ENCODE assay signal across 8 cellular contexts in the genomic region with DNA sequence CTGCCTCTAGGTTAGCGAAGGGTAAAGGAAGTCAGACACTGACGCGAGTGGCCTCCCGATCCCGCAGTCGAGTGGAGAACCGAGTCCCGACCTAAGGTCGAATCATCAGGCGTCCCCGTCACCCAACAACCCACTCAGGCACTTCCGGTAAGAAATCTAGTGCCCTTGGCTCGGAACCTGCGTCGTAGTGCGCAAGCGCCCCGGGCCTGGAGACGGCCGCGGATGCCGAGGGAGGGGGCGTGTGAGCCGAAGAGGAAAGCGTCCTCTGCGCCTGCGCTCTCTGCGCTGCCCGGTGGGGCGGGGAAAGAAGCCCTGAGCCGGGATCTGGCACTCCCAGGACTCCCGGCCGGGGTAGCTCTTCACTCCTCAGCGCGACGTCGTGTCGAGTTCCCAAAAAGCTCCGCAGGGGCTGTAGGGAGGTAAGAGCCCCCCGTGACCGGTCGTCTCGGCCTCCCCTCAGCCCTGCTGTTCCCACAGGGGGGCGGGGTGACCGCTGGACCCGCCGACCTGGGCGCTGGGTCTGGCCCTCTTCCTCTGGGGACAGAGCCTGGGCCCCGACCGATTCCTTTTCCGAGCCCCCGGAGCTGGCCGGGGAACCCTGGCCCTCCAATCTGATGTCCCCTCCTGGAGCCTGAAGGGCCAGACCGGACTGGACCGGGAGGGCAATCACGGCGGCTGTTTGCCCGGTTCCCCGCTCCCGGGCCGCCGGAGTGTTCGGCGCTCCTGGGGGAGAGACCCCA. TPM values are rescaled to one million over a fixed set of nuclear protein-coding genes. Genes with fewer than 3 reads are reported as not detected.
DNase-seq lines count a peak whose midpoint lies in the region; ATAC-seq and TF ChIP-seq lines count a peak whose summit lies in the region.

A gene (plus strand): TSS at position 330 of the 740 bp plus-strand sequence. CDS start 26,084 bp downstream, outside the sequence.

- H3K9me3 Mint-ChIP-seq in CD14-positive monocyte, result peaks cover 0 to 2% (median 0%) of the 10 kb centered on the region in 7 donors

- peaks cover 40% of the 10 kb centered on the region for H3K4me1 Mint-ChIP-seq in CD14-positive monocyte

- intact Hi-C loops in CD14-positive monocyte (cut with micrococcal nuclease), result loop anchor here (5.0 to 10.0 kb wide), 4 partner anchors 151 to 793 kb away; a partner anchor contains a TSS
- intact Hi-C loops in dorsolateral prefrontal cortex (cut with DNase I), result loop anchor here (2.0 to 5.0 kb wide), 7 partner anchors 35 to 316 kb away; a partner anchor contains a TSS

- peaks cover 2 to 36% (median 21%) of the 10 kb centered on the region in 4 donors for H3K4me1 ChIP-seq in liver (ENCODE audit: control insufficient read depth in 4 of 4, insufficient read depth in 4 of 4, low read length in 3 of 4)

- H3K27ac Mint-ChIP-seq in CD14-positive monocyte, result peak within 1 kb of the TSS; percentile 97 to 100 (median 99)

- peaks cover 13 to 16% of the 10 kb centered on the region in 2 donors for H3K36me3 Mint-ChIP-seq in CD14-positive monocyte

- H3K4me3 ChIP-seq in dorsolateral prefrontal cortex (peak within 1 kb of the TSS; percentile 63 to 100 (median 92)), liver (ENCODE audit: low read depth in 1 of 3, low read length in 3 of 3) (peak within 1 kb of the TSS; percentile 91 to 98 (median 92))

- H3K27me3 ChIP-seq in dorsolateral prefrontal cortex, result no peaks in the 10 kb centered on the region
- H3K27me3 ChIP-seq in liver (ENCODE audit: control insufficient read depth in 4 of 4, insufficient read depth in 4 of 4, low read length in 3 of 4), result no peaks in the 10 kb centered on the region

- whole genome bisulfite sequencing in liver, result under 1% methylated on average over 64 of the region's 64 CpGs

- peak; percentile 89 for ATAC-seq in GM19397 (IDR thresholded peaks at IDR 0.05; ENCODE audit: unreplicated experiment)
- peak; percentile 90 for ATAC-seq in HG03571 (IDR thresholded peaks at IDR 0.05; ENCODE audit: unreplicated experiment)

- H3K27me3 Mint-ChIP-seq in CD14-positive monocyte (ENCODE audit: low read depth in 3 of 3), result peaks cover 0 to 2% (median 0%) of the 10 kb centered on the region in 3 donors

- no peaks in the 10 kb centered on the region for H3K36me3 ChIP-seq in liver (ENCODE audit: control insufficient read depth in 4 of 4, insufficient read depth in 3 of 4, low read depth in 1 of 4, low read length in 3 of 4)

- H3K27ac ChIP-seq in dorsolateral prefrontal cortex, result peak within 1 kb of the TSS; percentile 88 to 100 (median 99)
- H3K27ac ChIP-seq in liver (ENCODE audit: low read depth in 1 of 2, low read length in 2 of 2), result peak within 1 kb of the TSS; percentile 87 to 92

- peak within 1 kb of the TSS; percentile 70 to 97 for H3K9ac ChIP-seq in liver (ENCODE audit: low read depth in 1 of 2, low read length in 2 of 2)

- TF ChIP-seq CTCF in CD14-positive monocyte (IDR thresholded peaks at IDR 0.05), result peak; percentile 46
- peak in 25 of 56 donors; percentile 4 to 52 (median 31) for TF ChIP-seq CTCF in dorsolateral prefrontal cortex (IDR thresholded peaks at IDR 0.05 in 54 of 56, conservative IDR thresholded peaks at IDR 0.05 in 2 of 56; ENCODE audit: low read depth in 1 of 56, partially characterized antibody in 56 of 56)
- TF ChIP-seq CTCF in liver (IDR thresholded peaks at IDR 0.05; ENCODE audit: low read depth, low read length, missing input control), result peak; percentile 30

- peak within 1 kb of the TSS; percentile 90 to 94 for H3K4me3 Mint-ChIP-seq in CD14-positive monocyte

- DNase-seq in CD14-positive monocyte (ENCODE audit: low spot score), result peak; percentile 98
- peak; percentile 97 for DNase-seq in NCI-H774 (lab: John Stamatoyannopoulos, UW)
- peak; percentile 97 to 98 for DNase-seq in activated CD4-positive, alpha-beta T cell treated with anti-CD3 and anti-CD28 coated beads, Interleukin-2, amount 50 U/mL, for 48 hours
- DNase-seq in dorsolateral prefrontal cortex, result peak; percentile 95 to 98 (median 98)
- peak; percentile 97 for DNase-seq in stimulated activated CD4-positive, alpha-beta T cell treated with anti-CD3 and anti-CD28 coated beads, Interleukin-4, amount 100 ng/mL, for 24 hours

- TF ChIP-seq RAD21 in liver (IDR thresholded peaks at IDR 0.05), result no peak

- H3K9me3 ChIP-seq in liver (ENCODE audit: control insufficient read depth in 4 of 4, low read length in 3 of 4), result no peaks in the 10 kb centered on the region

TF ChIP-seq in liver, 16 proteins besides CTCF, POLR2A, EP300 and RAD21:
- TF ChIP-seq FOXA1 (IDR thresholded peaks at IDR 0.05), result peak; percentile 39
- peak; percentile 71 for TF ChIP-seq SP1 (IDR thresholded peaks at IDR 0.05)
- TF ChIP-seq, protein P1, sequence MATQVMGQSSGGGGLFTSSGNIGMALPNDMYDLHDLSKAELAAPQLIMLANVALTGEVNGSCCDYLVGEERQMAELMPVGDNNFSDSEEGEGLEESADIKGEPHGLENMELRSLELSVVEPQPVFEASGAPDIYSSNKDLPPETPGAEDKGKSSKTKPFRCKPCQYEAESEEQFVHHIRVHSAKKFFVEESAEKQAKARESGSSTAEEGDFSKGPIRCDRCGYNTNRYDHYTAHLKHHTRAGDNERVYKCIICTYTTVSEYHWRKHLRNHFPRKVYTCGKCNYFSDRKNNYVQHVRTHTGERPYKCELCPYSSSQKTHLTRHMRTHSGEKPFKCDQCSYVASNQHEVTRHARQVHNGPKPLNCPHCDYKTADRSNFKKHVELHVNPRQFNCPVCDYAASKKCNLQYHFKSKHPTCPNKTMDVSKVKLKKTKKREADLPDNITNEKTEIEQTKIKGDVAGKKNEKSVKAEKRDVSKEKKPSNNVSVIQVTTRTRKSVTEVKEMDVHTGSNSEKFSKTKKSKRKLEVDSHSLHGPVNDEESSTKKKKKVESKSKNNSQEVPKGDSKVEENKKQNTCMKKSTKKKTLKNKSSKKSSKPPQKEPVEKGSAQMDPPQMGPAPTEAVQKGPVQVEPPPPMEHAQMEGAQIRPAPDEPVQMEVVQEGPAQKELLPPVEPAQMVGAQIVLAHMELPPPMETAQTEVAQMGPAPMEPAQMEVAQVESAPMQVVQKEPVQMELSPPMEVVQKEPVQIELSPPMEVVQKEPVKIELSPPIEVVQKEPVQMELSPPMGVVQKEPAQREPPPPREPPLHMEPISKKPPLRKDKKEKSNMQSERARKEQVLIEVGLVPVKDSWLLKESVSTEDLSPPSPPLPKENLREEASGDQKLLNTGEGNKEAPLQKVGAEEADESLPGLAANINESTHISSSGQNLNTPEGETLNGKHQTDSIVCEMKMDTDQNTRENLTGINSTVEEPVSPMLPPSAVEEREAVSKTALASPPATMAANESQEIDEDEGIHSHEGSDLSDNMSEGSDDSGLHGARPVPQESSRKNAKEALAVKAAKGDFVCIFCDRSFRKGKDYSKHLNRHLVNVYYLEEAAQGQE (IDR thresholded peaks at IDR 0.05), result peak; percentile 76
- TF ChIP-seq RXRA (IDR thresholded peaks at IDR 0.05), result peak; percentile 64 to 71
- peak; percentile 84 for TF ChIP-seq NR2F2 (IDR thresholded peaks at IDR 0.05)
- TF ChIP-seq EGR1 (IDR thresholded peaks at IDR 0.05; ENCODE audit: low read depth in 2 of 2), result peak; percentile 50 to 89
- no peak for TF ChIP-seq HNF4G (IDR thresholded peaks at IDR 0.05)
- TF ChIP-seq GABPA (IDR thresholded peaks at IDR 0.05 in 1 of 2, conservative IDR thresholded peaks at IDR 0.05 in 1 of 2), result peak; percentile 54 to 84
- peak in 1 of 2 donors; percentile 67 for TF ChIP-seq JUND (IDR thresholded peaks at IDR 0.05)
- TF ChIP-seq HNF4A (conservative IDR thresholded peaks at IDR 0.05), result peak; percentile 43 to 48
- TF ChIP-seq TAF1 (conservative IDR thresholded peaks at IDR 0.05), result peak; percentile 66
- TF ChIP-seq, protein P2, sequence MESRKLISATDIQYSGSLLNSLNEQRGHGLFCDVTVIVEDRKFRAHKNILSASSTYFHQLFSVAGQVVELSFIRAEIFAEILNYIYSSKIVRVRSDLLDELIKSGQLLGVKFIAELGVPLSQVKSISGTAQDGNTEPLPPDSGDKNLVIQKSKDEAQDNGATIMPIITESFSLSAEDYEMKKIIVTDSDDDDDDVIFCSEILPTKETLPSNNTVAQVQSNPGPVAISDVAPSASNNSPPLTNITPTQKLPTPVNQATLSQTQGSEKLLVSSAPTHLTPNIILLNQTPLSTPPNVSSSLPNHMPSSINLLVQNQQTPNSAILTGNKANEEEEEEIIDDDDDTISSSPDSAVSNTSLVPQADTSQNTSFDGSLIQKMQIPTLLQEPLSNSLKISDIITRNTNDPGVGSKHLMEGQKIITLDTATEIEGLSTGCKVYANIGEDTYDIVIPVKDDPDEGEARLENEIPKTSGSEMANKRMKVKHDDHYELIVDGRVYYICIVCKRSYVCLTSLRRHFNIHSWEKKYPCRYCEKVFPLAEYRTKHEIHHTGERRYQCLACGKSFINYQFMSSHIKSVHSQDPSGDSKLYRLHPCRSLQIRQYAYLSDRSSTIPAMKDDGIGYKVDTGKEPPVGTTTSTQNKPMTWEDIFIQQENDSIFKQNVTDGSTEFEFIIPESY (IDR thresholded peaks at IDR 0.05), result peak; percentile 41
- peak; percentile 65 for TF ChIP-seq YY1 (IDR thresholded peaks at IDR 0.05)
- TF ChIP-seq, protein P3, sequence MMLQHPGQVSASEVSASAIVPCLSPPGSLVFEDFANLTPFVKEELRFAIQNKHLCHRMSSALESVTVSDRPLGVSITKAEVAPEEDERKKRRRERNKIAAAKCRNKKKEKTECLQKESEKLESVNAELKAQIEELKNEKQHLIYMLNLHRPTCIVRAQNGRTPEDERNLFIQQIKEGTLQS (IDR thresholded peaks at IDR 0.05), result peak; percentile 11
- TF ChIP-seq, protein P4, sequence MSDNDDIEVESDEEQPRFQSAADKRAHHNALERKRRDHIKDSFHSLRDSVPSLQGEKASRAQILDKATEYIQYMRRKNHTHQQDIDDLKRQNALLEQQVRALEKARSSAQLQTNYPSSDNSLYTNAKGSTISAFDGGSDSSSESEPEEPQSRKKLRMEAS (IDR thresholded peaks at IDR 0.05), result peak; percentile 37
- TF ChIP-seq FOXA2 (IDR thresholded peaks at IDR 0.05), result no peak

RNA-seq across cellular contexts. Expression of the gene that starts here (rescaled TPM):
- polyA plus RNA-seq in CD14-positive monocyte, result 10 to 100 TPM in 1 of 2 donors, 1 to 10 TPM in 1; 9.4 to 15.8 TPM
- total RNA-seq in dorsolateral prefrontal cortex, result 100 to 1,000 TPM in 51 of 120 experiments, 10 to 100 TPM in 69; 59.0 to 215 (median 92.5) TPM
- total RNA-seq in liver, result 10 to 100 TPM; 16.1 to 26.3 TPM
- polyA plus RNA-seq in liver, result 1 to 10 TPM; 6.0 to 7.2 TPM

Comparison
In these comparisons a context has a peak if more than half of its experiments do, and no peak if none do; other contexts are left out.
1. Peak in every context shown above with its lines: DNase-seq, ATAC-seq, H3K4me3 ChIP-seq and H3K27ac ChIP-seq.